Comparison of ENCODE assay signal across 27 cellular contexts in the genomic region with DNA sequence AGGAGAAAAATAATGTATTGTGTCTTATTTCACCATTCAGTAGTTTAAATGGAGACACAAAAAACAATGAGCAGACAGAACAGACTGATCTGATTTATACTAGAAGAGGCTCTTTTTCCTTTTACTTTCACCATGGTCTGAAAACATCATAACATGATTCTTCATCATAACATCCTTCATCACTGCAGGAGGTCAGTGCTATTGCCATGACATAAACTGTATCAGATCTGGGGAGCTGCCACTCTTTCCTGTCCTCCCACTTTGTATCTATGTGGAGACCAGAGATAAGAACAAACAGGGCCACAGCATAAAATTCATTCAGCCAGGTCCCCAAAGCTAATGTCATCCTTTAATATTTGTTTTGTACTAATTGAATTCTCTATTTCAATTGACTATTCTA. TPM values are rescaled to one million over a fixed set of nuclear protein-coding genes. Genes with fewer than 3 reads are reported as not detected.
"Had no signal": no experiment of that assay in that cellular context is flagged by ENCODE, and none has a peak within 500 bp of the region (broad histone marks: within the 10 kb centered on the region; RNA-seq: fewer than 3 reads in every experiment).

No MANE protein-coding gene starts in this region.

- H3K4me1 ChIP-seq: left lung, lower lobe of right lung, pancreas, prostate gland, transverse colon, upper lobe of right lung had no signal

- H3K9me3 ChIP-seq: left lung, lower lobe of right lung, pancreas, prostate gland, stomach, suprapubic skin, transverse colon, upper lobe of right lung had no signal

- H3K4me3 ChIP-seq: left lung, lower lobe of right lung, pancreas, prostate gland, skin epidermis, stomach, suprapubic skin, transverse colon, upper lobe of right lung had no signal

- H3K27me3 ChIP-seq: left lung, pancreas, stomach, suprapubic skin, transverse colon, upper lobe of right lung had no signal

- DNase-seq: hypothalamus; immature natural killer cell; kidney; left colon; left lung; lower lobe of right lung; mammary epithelial cell; mesenchymal stem cell; naive thymus-derived CD8-positive, alpha-beta T cell; nucleus accumbens; pancreas; posterior cingulate gyrus; retina; right cardiac atrium; stimulated activated CD4-positive, alpha-beta T cell treated with anti-CD3 and anti-CD28 coated beads, Interleukin-12 subunit alpha, Interleukin-12 subunit beta, amount 100 ng/mL, for 4 hours; stimulated activated CD4-positive, alpha-beta T cell treated with anti-CD3 and anti-CD28 coated beads, Interleukin-15, amount 100 ng/mL, for 24 hours; stimulated activated CD4-positive, alpha-beta T cell treated with anti-CD3 and anti-CD28 coated beads, Interleukin-2, amount 100 ng/mL, for 24 hours; stimulated activated CD4-positive, alpha-beta T cell treated with anti-CD3 and anti-CD28 coated beads, Interleukin-4, amount 100 ng/mL, for 1 hour; stimulated activated naive B cell treated with anti-CD40 and anti-IgM and Interleukin-4, amounts not matched to agents 10 μg/mL and 1 μg/mL and 100 μg/mL, for 72 hours; stimulated activated naive CD8-positive, alpha-beta T cell treated with anti-CD3 and anti-CD28 coated beads, Interleukin-15, Interleukin-2, amounts not matched to agents 100 U/mL and 50 U/mL, for 24 hours; stomach; transverse colon; upper lobe of right lung had no signal

- H3K36me3 ChIP-seq: prostate gland, upper lobe of right lung had no signal

- ATAC-seq: left colon; left lung; lower lobe of right lung; naive thymus-derived CD8-positive, alpha-beta T cell; pancreas; right cardiac atrium; sciatic nerve; stimulated activated naive B cell treated with anti-CD40 and anti-IgM and Interleukin-4, amounts not matched to agents 10 μg/mL and 1 μg/mL and 100 μg/mL, for 72 hours; stimulated activated naive CD8-positive, alpha-beta T cell treated with anti-CD3 and anti-CD28 coated beads, Interleukin-15, Interleukin-2, amounts not matched to agents 100 U/mL and 50 U/mL, for 24 hours; upper lobe of right lung had no signal

- H3K27ac ChIP-seq: left lung, lower lobe of right lung, pancreas, prostate gland, skin epidermis, stomach, suprapubic skin, transverse colon, upper lobe of right lung had no signal

RNA-seq across cellular contexts. Expression of a gene that starts 25.2 kb away (rescaled TPM):
- total RNA-seq: naive thymus-derived CD8-positive, alpha-beta T cell had no signal
